In the genomic region with DNA sequence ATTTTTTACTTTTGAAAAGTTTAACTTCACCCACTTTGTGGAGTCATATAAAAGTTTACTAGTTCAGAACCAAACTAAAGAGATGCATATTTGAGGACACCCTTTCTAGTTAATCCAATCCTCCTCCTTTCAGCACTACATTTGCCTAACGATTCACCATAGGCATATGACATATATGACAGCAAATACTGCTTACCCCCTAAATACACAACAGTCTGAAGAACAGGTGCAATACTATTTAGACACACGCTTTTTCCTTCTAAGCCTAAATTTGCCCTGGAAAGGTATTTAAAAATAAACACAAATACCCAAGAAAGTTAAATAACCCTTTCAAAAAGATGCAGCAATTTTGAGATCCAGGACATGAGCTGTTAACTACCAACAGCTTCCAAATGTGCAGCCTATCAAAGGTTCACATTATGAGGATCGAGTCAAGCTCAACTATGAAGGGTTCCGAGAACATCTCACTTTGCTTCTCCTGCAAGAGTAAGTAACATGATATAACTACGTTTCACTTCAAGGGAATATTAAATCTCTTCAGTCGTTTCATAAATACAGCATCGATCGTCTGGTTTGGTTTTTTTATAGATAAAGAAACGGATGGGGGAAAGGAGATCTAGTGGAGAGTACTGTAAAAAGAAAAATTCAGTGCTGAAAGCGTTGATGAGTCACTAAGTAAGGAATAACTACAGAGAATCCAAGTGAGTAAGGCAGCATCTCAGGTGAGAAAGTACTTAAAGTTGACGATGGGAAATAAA, we compare ENCODE assay signal across 8 cellular contexts. TPM values are rescaled to one million over a fixed set of nuclear protein-coding genes. Genes with fewer than 3 reads are reported as not detected.
DNase-seq lines count a peak whose midpoint lies in the region; ATAC-seq and TF ChIP-seq lines count a peak whose summit lies in the region.

No MANE protein-coding gene starts in this region.

- peak overlapping the region; percentile 94 for H3K4me3 Mint-ChIP-seq in Calu3 (ENCODE audit: low read depth, unreplicated experiment)

- H3K4me3 ChIP-seq in coronary artery (peak overlapping the region; percentile 91), muscle layer of duodenum (ENCODE audit: low read depth in 1 of 2, low read length in 2 of 2) (peak overlapping the region; percentile 89 to 97)

- TSS peak; percentile 47 for BruUV-seq in Calu3 (replicated peaks; lab: Mats Ljungman, UMichigan)

- H3K4me1 ChIP-seq in muscle layer of duodenum (ENCODE audit: control insufficient read depth in 1 of 2, insufficient read depth in 2 of 2, low read length in 2 of 2): peaks cover 8 to 35% of the 10 kb centered on the region in 2 donors

- H3K9me3 Mint-ChIP-seq in Calu3 (ENCODE audit: low read depth, unreplicated experiment): no peaks in the 10 kb centered on the region

- H3K4me1 Mint-ChIP-seq in Calu3 (ENCODE audit: low read depth, unreplicated experiment): peaks cover 20% of the 10 kb centered on the region

- H3K36me3 ChIP-seq in muscle layer of duodenum (ENCODE audit: control insufficient read depth in 1 of 2, insufficient read depth in 2 of 2, low read length in 2 of 2): peaks cover 0 to 10% of the 10 kb centered on the region in 2 donors

- intact Hi-C loops in Calu3 (cut with micrococcal nuclease; ENCODE audit: unreplicated experiment): loop anchor here (5.0 kb wide), 1 partner anchor 42 kb away; no protein-coding TSS in a partner anchor

- no peak for ATAC-seq in GM21619 (IDR thresholded peaks at IDR 0.05; ENCODE audit: unreplicated experiment)
- ATAC-seq in GM21390 (IDR thresholded peaks at IDR 0.05; ENCODE audit: unreplicated experiment): no peak
- ATAC-seq in GM18867 (IDR thresholded peaks at IDR 0.05; ENCODE audit: unreplicated experiment): no peak

- no peaks in the 10 kb centered on the region for H3K27me3 ChIP-seq in muscle layer of duodenum (ENCODE audit: low read depth, low read length)

- H3K27ac Mint-ChIP-seq in Calu3 (ENCODE audit: unreplicated experiment): peak overlapping the region; percentile 91

- H3K27ac ChIP-seq in coronary artery (peak overlapping the region; percentile 99 to 100), muscle layer of duodenum (ENCODE audit: low read length) (peak overlapping the region; percentile 91)

- H3K9me3 ChIP-seq in muscle layer of duodenum (ENCODE audit: control insufficient read depth in 1 of 2, low read length in 2 of 2): no peaks in the 10 kb centered on the region

- peaks cover 41% of the 10 kb centered on the region for H3K36me3 Mint-ChIP-seq in Calu3 (ENCODE audit: insufficient read depth, unreplicated experiment)

- no peak for DNase-seq in Calu3
- peak; percentile 39 for DNase-seq in NAMALWA (ENCODE audit: low spot score)
- no peak for DNase-seq in coronary artery (ENCODE audit: low spot score)
- DNase-seq in foreskin melanocyte: no peak

- no peaks in the 10 kb centered on the region for H3K27me3 Mint-ChIP-seq in Calu3 (ENCODE audit: unreplicated experiment)

- no peak for TF ChIP-seq CTCF in Calu3 (IDR thresholded peaks at IDR 0.05; ENCODE audit: unreplicated experiment)
- no peak for TF ChIP-seq CTCF in coronary artery (IDR thresholded peaks at IDR 0.05)

- CTCF ChIA-PET in Calu3 (lab: Charles Lee): no interaction called here

RNA-seq across cellular contexts. Expression of a gene that starts 0.7 kb away (rescaled TPM):
- 8.3 and 10.7 TPM in 2 replicates for total RNA-seq in Calu3 (2022)

RNA-seq across cellular contexts. Expression of a gene that starts 1.4 kb away (rescaled TPM):
- 29.7 and 34.4 TPM in 2 replicates for total RNA-seq in Calu3 (2022)
